22 cellular contexts compared by ENCODE assay signal in genomic region chr7:1709281-1709680, GRCh38.
"Had no signal": no experiment of that assay in that cellular context is flagged by ENCODE, and none has a peak within 500 bp of the region (broad histone marks: within the 10 kb centered on the region; RNA-seq: fewer than 3 reads in every experiment).

No MANE protein-coding gene starts in this region.

- H3K27me3 Mint-ChIP-seq: stimulated activated naive CD8-positive, alpha-beta T cell treated with anti-CD3 and anti-CD28 coated beads, Interleukin-15, Interleukin-2, amounts not matched to agents 100 ng/mL and 50 ng/mL, for 24 hours had no signal

- H3K4me1 ChIP-seq: lower lobe of right lung, testis, tibial nerve had no signal

- H3K4me3 Mint-ChIP-seq: central memory CD8-positive, alpha-beta T cell; memory B cell; natural killer cell treated with Interleukin-12 subunit alpha and Interleukin-12 subunit beta and Interleukin-15 and Interleukin-18, amount 100 ng/mL, for 72 hours; neural progenitor cell; stimulated activated memory B cell treated with anti-CD40 and anti-IgM and Interleukin-4, amounts not matched to agents 10 μg/mL and 1 μg/mL and 100 μg/mL, for 72 hours; stimulated activated naive CD8-positive, alpha-beta T cell treated with anti-CD3 and anti-CD28 coated beads, Interleukin-15, Interleukin-2, amounts not matched to agents 100 ng/mL and 50 ng/mL, for 24 hours had no signal

- H3K9me3 ChIP-seq: gastrocnemius medialis, pancreas, testis had no signal

- H3K4me1 Mint-ChIP-seq: central memory CD8-positive, alpha-beta T cell; stimulated activated memory B cell treated with anti-CD40 and anti-IgM and Interleukin-4, amounts not matched to agents 10 μg/mL and 1 μg/mL and 100 μg/mL, for 72 hours had no signal

- H3K4me2 ChIP-seq: neural progenitor cell had no signal

- DNase-seq: dermis blood vessel endothelial cell; gastrocnemius medialis; glutamatergic neuron; midbrain; nucleus accumbens; right cardiac atrium; small intestine; stimulated activated CD4-positive, alpha-beta T cell treated with anti-CD3 and anti-CD28 coated beads, Interleukin-4, amount 100 ng/mL, for 1 hour; testis had no signal

- FAIRE-seq: colon, pancreas, small intestine had no signal

- ATAC-seq: gastrocnemius medialis; lower lobe of right lung; natural killer cell treated with Interleukin-12 subunit alpha and Interleukin-12 subunit beta and Interleukin-15 and Interleukin-18, amount 100 ng/mL, for 72 hours; pancreas; right cardiac atrium; stimulated activated memory B cell treated with anti-CD40 and anti-IgM and Interleukin-4, amounts not matched to agents 10 μg/mL and 1 μg/mL and 100 μg/mL, for 72 hours had no signal

- H3K27ac ChIP-seq: epithelial cell of prostate, esophagus muscularis mucosa, gastrocnemius medialis, lower lobe of right lung, neural progenitor cell, pancreas, testis, tibial nerve had no signal

- H3K36me3 Mint-ChIP-seq: memory B cell; natural killer cell treated with Interleukin-12 subunit alpha and Interleukin-12 subunit beta and Interleukin-15 and Interleukin-18, amount 100 ng/mL, for 72 hours; stimulated activated memory B cell treated with anti-CD40 and anti-IgM and Interleukin-4, amounts not matched to agents 10 μg/mL and 1 μg/mL and 100 μg/mL, for 72 hours had no signal

- H2AFZ ChIP-seq: neural progenitor cell had no signal

- H3K9me3 Mint-ChIP-seq: central memory CD8-positive, alpha-beta T cell; memory B cell; natural killer cell treated with Interleukin-12 subunit alpha and Interleukin-12 subunit beta and Interleukin-15 and Interleukin-18, amount 100 ng/mL, for 72 hours had no signal

- H3K4me3 ChIP-seq: esophagus muscularis mucosa, gastrocnemius medialis, lower lobe of right lung, neural progenitor cell, pancreas, testis, tibial nerve had no signal

- H3K27me3 ChIP-seq: gastrocnemius medialis, pancreas, testis had no signal

- H3K27ac Mint-ChIP-seq: memory B cell; natural killer cell treated with Interleukin-12 subunit alpha and Interleukin-12 subunit beta and Interleukin-15 and Interleukin-18, amount 100 ng/mL, for 72 hours; neural progenitor cell; progenitor cell of endocrine pancreas; stimulated activated memory B cell treated with anti-CD40 and anti-IgM and Interleukin-4, amounts not matched to agents 10 μg/mL and 1 μg/mL and 100 μg/mL, for 72 hours; stimulated activated naive CD8-positive, alpha-beta T cell treated with anti-CD3 and anti-CD28 coated beads, Interleukin-15, Interleukin-2, amounts not matched to agents 100 ng/mL and 50 ng/mL, for 24 hours had no signal

- H3K36me3 ChIP-seq: gastrocnemius medialis, lower lobe of right lung, neural progenitor cell, pancreas, tibial nerve had no signal

- H3K9ac ChIP-seq: neural progenitor cell had no signal
